1 cellular context compared by ENCODE assay signal in the genomic region with DNA sequence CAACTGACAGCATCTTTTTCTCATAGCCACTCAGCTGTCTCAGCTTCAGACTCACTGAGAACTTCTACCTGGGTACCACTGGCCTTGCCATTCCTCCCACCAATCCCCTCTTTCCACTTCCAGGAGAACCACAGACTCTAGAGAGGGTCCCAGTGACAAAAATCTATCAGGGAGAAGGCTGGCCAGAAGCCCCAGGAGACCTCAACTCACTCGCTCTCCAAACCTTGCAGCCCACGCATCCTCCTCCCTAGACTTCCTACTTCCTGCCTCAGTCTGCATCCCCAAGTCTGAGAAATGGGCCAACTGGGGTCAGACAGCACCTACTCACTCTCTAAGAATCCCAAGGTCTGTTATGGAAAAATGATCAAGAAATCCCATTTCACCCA.
TF ChIP-seq lines count a peak whose summit lies in the region.

No MANE protein-coding gene starts in this region.

TF ChIP-seq in HepG2, 621 proteins besides CTCF, POLR2A, EP300 and RAD21:
- TF ChIP-seq HOXA9 (CRISPR knock-in tag; IDR thresholded peaks at IDR 0.05; ENCODE audit: borderline replicate concordance) = no peak
- no peak for TF ChIP-seq NFE2L2 (IDR thresholded peaks at IDR 0.05; ENCODE audit: low read length)
- TF ChIP-seq ZNF83 (CRISPR knock-in tag; IDR thresholded peaks at IDR 0.05; ENCODE audit: borderline replicate concordance) = no peak
- no peak for TF ChIP-seq AGO2 (optimal IDR thresholded peaks at IDR 0.05; ENCODE audit: low read depth, low read length)
- no peak for TF ChIP-seq ZNF275 (CRISPR knock-in tag; IDR thresholded peaks at IDR 0.05; ENCODE audit: borderline replicate concordance)
- TF ChIP-seq CENPX (CRISPR knock-in tag; IDR thresholded peaks at IDR 0.05) = no peak
- no peak for TF ChIP-seq ZNF24 (IDR thresholded peaks at IDR 0.05)
- no peak for TF ChIP-seq REST (IDR thresholded peaks at IDR 0.05; ENCODE audit: borderline replicate concordance in 1 of 2, low read depth in 1 of 2, low read length in 2 of 2)
- peak; percentile 82 for TF ChIP-seq ZNF629 (CRISPR knock-in tag; conservative IDR thresholded peaks at IDR 0.05)
